13 cellular contexts compared by ENCODE assay signal in genomic region chr4:153113061-153113837, GRCh38.
DNase-seq lines count a peak whose midpoint lies in the region; ATAC-seq and TF ChIP-seq lines count a peak whose summit lies in the region.
"Had no signal": no experiment of that assay in that cellular context is flagged by ENCODE, and none has a peak within 500 bp of the region (broad histone marks: within the 10 kb centered on the region; RNA-seq: fewer than 3 reads in every experiment).

No MANE protein-coding gene starts in this region.

- H3K18ac ChIP-seq in H9 (ENCODE audit: insufficient read length, low read depth, low read length) = no peak overlapping the region

- no peaks in the 10 kb centered on the region for H3K4me1 ChIP-seq in H9 (ENCODE audit: insufficient read depth, low read length)

- no peak overlapping the region for H3K27ac ChIP-seq in H9 (ENCODE audit: insufficient read length, low read depth, low read length)
- H3K27ac ChIP-seq: heart left ventricle had no signal

- H2AFZ ChIP-seq in H9 (ENCODE audit: low read length) = no peak overlapping the region

- H3K4me3 Mint-ChIP-seq in activated T-cell treated with anti-CD3 and anti-CD28 coated beads, Interleukin-2, amount 50 U/mL, for 72 hours = no peak overlapping the region
- no peak overlapping the region for H3K4me3 Mint-ChIP-seq in H9
- no peak overlapping the region for H3K4me3 Mint-ChIP-seq in activated naive CD8-positive, alpha-beta T cell treated with anti-CD3 and anti-CD28 coated beads for 36 hours
- H3K4me3 Mint-ChIP-seq in osteocyte (ENCODE audit: unreplicated experiment) = no peak overlapping the region

- H2BK15ac ChIP-seq in H9 (ENCODE audit: low read depth, low read length) = no peak overlapping the region; the same call in 1 of the 2 replicates

- H2AK5ac ChIP-seq in H9 (ENCODE audit: insufficient read length, low read length) = no peak overlapping the region

- WGBS in H9 (ENCODE audit: extremely low coverage, insufficient read length, low lambda C conversion rate) = no CpG with 5 or more reads among the region's 8 CpGs

- H3K27me3 Mint-ChIP-seq in activated T-cell treated with anti-CD3 and anti-CD28 coated beads, Interleukin-2, amount 50 U/mL, for 72 hours (ENCODE audit: low read depth) = peaks cover 8% of the 10 kb centered on the region
- H3K27me3 Mint-ChIP-seq in H9 (ENCODE audit: low read depth) = no peaks in the 10 kb centered on the region; the same call in none of the 2 replicates
- no peaks in the 10 kb centered on the region for H3K27me3 Mint-ChIP-seq in activated naive CD8-positive, alpha-beta T cell treated with anti-CD3 and anti-CD28 coated beads for 36 hours
- H3K27me3 Mint-ChIP-seq in osteocyte (ENCODE audit: unreplicated experiment) = peaks cover 4% of the 10 kb centered on the region

- H3K27ac Mint-ChIP-seq in activated T-cell treated with anti-CD3 and anti-CD28 coated beads, Interleukin-2, amount 50 U/mL, for 72 hours = no peak overlapping the region
- H3K27ac Mint-ChIP-seq in H9 = no peak overlapping the region
- H3K27ac Mint-ChIP-seq in activated naive CD8-positive, alpha-beta T cell treated with anti-CD3 and anti-CD28 coated beads for 36 hours = no peak overlapping the region
- no peak overlapping the region for H3K27ac Mint-ChIP-seq in osteocyte (ENCODE audit: unreplicated experiment)

- ATAC-seq in activated T-cell treated with anti-CD3 and anti-CD28 coated beads, Interleukin-2, amount 50 U/mL, for 72 hours (replicated peaks in 1 of 2) = peak in 1 of 2 donors; percentile 18
- ATAC-seq: heart left ventricle had no signal

- H3K79me1 ChIP-seq in H9 (ENCODE audit: insufficient read depth, low read depth, low read length, poor library complexity, severe bottlenecking) = no peaks in the 10 kb centered on the region

- no peak overlapping the region for H3K4me2 ChIP-seq in H9 (ENCODE audit: insufficient read depth, insufficient read length, low read length)

- H3K9me3 ChIP-seq in H9 (ENCODE audit: control insufficient read depth, low read depth, low read length) = no peaks in the 10 kb centered on the region
- H3K9me3 ChIP-seq: heart left ventricle had no signal

- no peak overlapping the region for H4K5ac ChIP-seq in H9 (ENCODE audit: insufficient read length, low read depth, low read length)

- H3K36me3 Mint-ChIP-seq in activated T-cell treated with anti-CD3 and anti-CD28 coated beads, Interleukin-2, amount 50 U/mL, for 72 hours (ENCODE audit: insufficient read depth in 2 of 2) = no peaks in the 10 kb centered on the region
- no peaks in the 10 kb centered on the region for H3K36me3 Mint-ChIP-seq in H9 (ENCODE audit: insufficient read depth in 1 of 3, low read depth in 3 of 3)
- H3K36me3 Mint-ChIP-seq in activated naive CD8-positive, alpha-beta T cell treated with anti-CD3 and anti-CD28 coated beads for 36 hours = no peaks in the 10 kb centered on the region
- H3K36me3 Mint-ChIP-seq in osteocyte (ENCODE audit: unreplicated experiment) = no peaks in the 10 kb centered on the region

- H4K20me1 ChIP-seq in H9 (ENCODE audit: control insufficient read depth, insufficient read depth, insufficient read length) = no peaks in the 10 kb centered on the region

- no peaks in the 10 kb centered on the region; the same call in 1 of the 2 replicates for H3K27me3 ChIP-seq in H9 (ENCODE audit: insufficient read depth, low read length)

- peak overlapping the region; percentile 52 for H4K8ac ChIP-seq in H9 (replicated peaks; ENCODE audit: insufficient read length, low read depth, low read length)

- no peak overlapping the region for H3K14ac ChIP-seq in H9 (ENCODE audit: insufficient read depth, low read length)

- H3K79me2 ChIP-seq in H9 (ENCODE audit: insufficient read depth, low read length) = no peaks in the 10 kb centered on the region

- no peak overlapping the region for H3K23ac ChIP-seq in H9 (ENCODE audit: insufficient read length, low read depth, low read length)

- no peak overlapping the region for H4K91ac ChIP-seq in H9 (ENCODE audit: insufficient read length, low read depth, low read length)

- H3K9ac ChIP-seq in H9 (ENCODE audit: extremely low read depth, insufficient read length, low read length) = no peak overlapping the region

- H2BK120ac ChIP-seq in H9 (ENCODE audit: low read depth, low read length, poor library complexity, severe bottlenecking) = no peak overlapping the region

- H3K56ac ChIP-seq in H9 (ENCODE audit: insufficient read length, low read depth, low read length) = no peak overlapping the region

- peak; percentile 20 to 28 for DNase-seq in activated T-cell treated with anti-CD3 and anti-CD28 coated beads, Interleukin-2, amount 50 U/mL, for 72 hours
- DNase-seq in activated T-cell treated with anti-CD3 and anti-CD28 coated beads for 4 hours (no peak), H9 (no peak), osteocyte (ENCODE audit: extremely low spot score, unreplicated experiment) (peak; percentile 49), nucleus accumbens (lab: John Stamatoyannopoulos, UW) (no peak), NCI-H2171 (lab: John Stamatoyannopoulos, UW) (no peak), DMS53 treated with DMSO at 0.1 percent for 48 hours (lab: John Stamatoyannopoulos, UW; ENCODE audit: unreplicated experiment) (no peak)
- peak; percentile 14 for DNase-seq in activated naive CD8-positive, alpha-beta T cell treated with anti-CD3 and anti-CD28 coated beads for 36 hours
- DNase-seq: activated CD4-positive, CD25-positive, alpha-beta regulatory T cell treated with anti-CD3 and anti-CD28 coated beads, Interleukin-2, amount 50 U/mL, for 72 hours; effector memory CD4-positive, alpha-beta T cell; heart left ventricle; NCI-H187; stimulated activated CD4-positive, alpha-beta T cell treated with anti-CD3 and anti-CD28 coated beads, Interleukin-12 subunit alpha, Interleukin-12 subunit beta, amount 100 ng/mL, for 4 hours had no signal

- no peak overlapping the region for H3T11ph ChIP-seq in H9 (ENCODE audit: low read length)

- H2BK20ac ChIP-seq in H9 (ENCODE audit: low read depth, low read length, poor library complexity, severe bottlenecking) = no peak overlapping the region

- H3K4ac ChIP-seq in H9 (ENCODE audit: low read depth, low read length) = no peak overlapping the region

- no peaks in the 10 kb centered on the region for H3K9me3 Mint-ChIP-seq in activated T-cell treated with anti-CD3 and anti-CD28 coated beads, Interleukin-2, amount 50 U/mL, for 72 hours
- no peaks in the 10 kb centered on the region for H3K9me3 Mint-ChIP-seq in H9
- no peaks in the 10 kb centered on the region for H3K9me3 Mint-ChIP-seq in activated naive CD8-positive, alpha-beta T cell treated with anti-CD3 and anti-CD28 coated beads for 36 hours
- no peaks in the 10 kb centered on the region for H3K9me3 Mint-ChIP-seq in osteocyte (ENCODE audit: unreplicated experiment)

- TF ChIP-seq CTCF in H9 (conservative IDR thresholded peaks at IDR 0.05) (no peak), osteocyte (IDR thresholded peaks at IDR 0.05) (no peak)

- no peak overlapping the region for H2BK5ac ChIP-seq in H9 (ENCODE audit: insufficient read length, low read length)

- no peak overlapping the region for H2BK12ac ChIP-seq in H9 (ENCODE audit: insufficient read length, low read depth, low read length)

- no peaks in the 10 kb centered on the region for H3K4me1 Mint-ChIP-seq in activated T-cell treated with anti-CD3 and anti-CD28 coated beads, Interleukin-2, amount 50 U/mL, for 72 hours (ENCODE audit: low read depth)
- H3K4me1 Mint-ChIP-seq in H9 (peaks cover 0 to 3% of the 10 kb centered on the region in 2 experiments; a peak in 1 of 4 replicates), osteocyte (ENCODE audit: unreplicated experiment) (peaks cover 1% of the 10 kb centered on the region)
- H3K4me1 Mint-ChIP-seq in activated naive CD8-positive, alpha-beta T cell treated with anti-CD3 and anti-CD28 coated beads for 36 hours = peaks cover 8% of the 10 kb centered on the region

- H3K23me2 ChIP-seq in H9 (ENCODE audit: insufficient read length, low read depth, low read length, poor library complexity, severe bottlenecking) = no peaks in the 10 kb centered on the region

Comparison
In these comparisons a context has a peak if more than half of its experiments do, and no peak if none do; other contexts are left out.
1. DNase-seq: peak in activated T-cell treated with anti-CD3 and anti-CD28 coated beads, Interleukin-2, amount 50 U/mL, for 72 hours (2 of 2), activated naive CD8-positive, alpha-beta T cell treated with anti-CD3 and anti-CD28 coated beads for 36 hours (single experiment) and osteocyte (single experiment); none in activated T-cell treated with anti-CD3 and anti-CD28 coated beads for 4 hours (single experiment), H9 (single experiment), nucleus accumbens (0 of 56), NCI-H2171 (single experiment) and DMS53 treated with DMSO at 0.1 percent for 48 hours (single experiment).